ENCODE assay signal across 8 cellular contexts in the genomic region with DNA sequence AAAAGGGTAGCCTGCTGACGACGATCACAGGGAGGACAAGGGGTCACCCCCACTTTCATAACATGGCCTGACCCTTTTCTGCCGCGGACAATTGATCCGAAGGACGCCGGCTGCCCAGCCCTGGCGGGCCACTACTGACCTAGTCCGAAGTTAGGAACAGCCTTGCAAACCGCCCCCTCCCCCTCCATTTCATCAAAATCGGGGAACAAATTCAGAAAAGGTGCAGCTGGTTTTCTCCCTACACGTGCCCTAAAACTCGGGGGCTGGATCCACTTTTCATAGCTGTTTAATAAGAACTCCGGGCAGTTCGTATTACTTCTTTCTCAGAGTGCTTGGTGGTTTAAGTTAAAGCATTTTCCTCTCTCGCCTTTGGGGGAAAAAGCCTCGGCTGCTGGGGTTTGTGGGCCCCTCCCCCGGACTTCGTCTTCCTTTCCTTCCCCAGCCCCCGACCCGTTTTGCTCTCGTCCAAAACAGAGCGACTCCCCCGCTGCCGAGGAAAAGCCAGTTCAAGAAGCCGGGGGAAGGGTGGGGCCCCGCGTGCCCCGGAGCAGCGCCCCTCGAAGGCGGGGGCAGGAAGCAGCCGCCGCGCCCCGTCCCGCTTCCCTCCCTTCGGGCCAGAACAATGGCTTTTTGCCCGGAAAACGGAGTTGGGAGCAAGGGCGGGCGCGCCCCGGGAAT. TPM values are rescaled to one million over a fixed set of nuclear protein-coding genes. Genes with fewer than 3 reads are reported as not detected.
DNase-seq lines count a peak whose midpoint lies in the region; ATAC-seq and TF ChIP-seq lines count a peak whose summit lies in the region.

No MANE protein-coding gene starts in this region.

- ATAC-seq in GM18868 (IDR thresholded peaks at IDR 0.05; ENCODE audit: unreplicated experiment) (peak; percentile 10), natural killer cell (peak; percentile 14 to 46 (median 27)), GM21515 (IDR thresholded peaks at IDR 0.05; ENCODE audit: unreplicated experiment) (no peak), GM21526 (IDR thresholded peaks at IDR 0.05; ENCODE audit: low FRiP score, unreplicated experiment) (no peak)

- H3K36me3 ChIP-seq in WERI-Rb-1, result peaks cover 37% of the 10 kb centered on the region

- DNase-seq in CD1c-positive myeloid dendritic cell (ENCODE audit: extremely low spot score) (peak; percentile 53), LNCaP clone FGC (ENCODE audit: low read depth) (no peak), WERI-Rb-1 (peak; percentile 88), fibroblast of mammary gland (ENCODE audit: low read depth) (peak; percentile 53), natural killer cell (no peak)

- H3K4me1 Mint-ChIP-seq in natural killer cell, result peaks cover 13% of the 10 kb centered on the region in 2 donors

- H3K4me3 Mint-ChIP-seq in natural killer cell, result peak overlapping the region; percentile 74

- no peaks in the 10 kb centered on the region for H3K9me3 ChIP-seq in WERI-Rb-1 (ENCODE audit: severe bottlenecking)

- no peak overlapping the region for H3K27ac Mint-ChIP-seq in natural killer cell

- TF ChIP-seq CTCF in LNCaP clone FGC (IDR thresholded peaks at IDR 0.05; ENCODE audit: control insufficient read depth, extremely low read depth, insufficient read depth) (peak; percentile 42), WERI-Rb-1 (IDR thresholded peaks at IDR 0.05; ENCODE audit: low read depth, low read length) (peak; percentile 68), fibroblast of mammary gland (conservative IDR thresholded peaks at IDR 0.05; ENCODE audit: control insufficient read depth, insufficient read depth, low read depth, low read length) (no peak), natural killer cell (IDR thresholded peaks at IDR 0.05) (no peak)

- H3K36me3 Mint-ChIP-seq in natural killer cell, result no peaks in the 10 kb centered on the region

- H3K4me3 ChIP-seq in LNCaP clone FGC (ENCODE audit: low read depth, low read length), result peak overlapping the region; percentile 53
- peak overlapping the region; percentile 60 for H3K4me3 ChIP-seq in WERI-Rb-1 (ENCODE audit: low read depth, low read length)
- H3K4me3 ChIP-seq in fibroblast of mammary gland (ENCODE audit: control insufficient read depth, low read depth, low read length), result peak overlapping the region; percentile 36

- H3K27me3 Mint-ChIP-seq in natural killer cell (ENCODE audit: low read depth in 2 of 2), result peaks cover 61 to 70% of the 10 kb centered on the region in 2 donors

- intact Hi-C loops in natural killer cell (cut with micrococcal nuclease), result no loop called here

- H3K27ac ChIP-seq in WERI-Rb-1, result peak overlapping the region; percentile 95

- no peaks in the 10 kb centered on the region for H3K9me3 Mint-ChIP-seq in natural killer cell

- no peaks in the 10 kb centered on the region for H3K27me3 ChIP-seq in WERI-Rb-1 (ENCODE audit: insufficient read depth, low read depth, severe bottlenecking)

RNA-seq across cellular contexts. Expression of gene CBX2, which starts 0.6 kb away (rescaled TPM):
- total RNA-seq in natural killer cell, result 1 to 10 TPM in 1 of 3 donors, under 1 TPM in 1, not detected in 1; 0.18 to 1.3 TPM

RNA-seq across cellular contexts. Expression of gene CBX8, which starts 19.6 kb away (rescaled TPM):
- 1 to 10 TPM; 4.0 to 6.4 (median 5.8) TPM for total RNA-seq in natural killer cell

RNA-seq across cellular contexts. Expression of gene ENPP7, which starts 46.6 kb away (rescaled TPM):
- under 1 TPM in 1 of 3 donors, not detected in 2; 0.95 TPM for total RNA-seq in natural killer cell

Comparison
In these comparisons a context has a peak if more than half of its experiments do, and no peak if none do; other contexts are left out.
1. DNase-seq: peak in CD1c-positive myeloid dendritic cell (single experiment), WERI-Rb-1 (single experiment) and fibroblast of mammary gland (single experiment); none in LNCaP clone FGC (single experiment) and natural killer cell (single experiment).
2. ATAC-seq: peak in GM18868 (single experiment) and natural killer cell (3 of 3); none in GM21515 (single experiment) and GM21526 (single experiment).
3. CTCF ChIP-seq: peak in LNCaP clone FGC (single experiment) and WERI-Rb-1 (single experiment); none in fibroblast of mammary gland (single experiment) and natural killer cell (single experiment).
4. Peak in every context shown above with its lines, with median percentiles within 50 percentile points of each other: H3K4me3 ChIP-seq.